ENCODE assay signal across 13 cellular contexts in the genomic region with DNA sequence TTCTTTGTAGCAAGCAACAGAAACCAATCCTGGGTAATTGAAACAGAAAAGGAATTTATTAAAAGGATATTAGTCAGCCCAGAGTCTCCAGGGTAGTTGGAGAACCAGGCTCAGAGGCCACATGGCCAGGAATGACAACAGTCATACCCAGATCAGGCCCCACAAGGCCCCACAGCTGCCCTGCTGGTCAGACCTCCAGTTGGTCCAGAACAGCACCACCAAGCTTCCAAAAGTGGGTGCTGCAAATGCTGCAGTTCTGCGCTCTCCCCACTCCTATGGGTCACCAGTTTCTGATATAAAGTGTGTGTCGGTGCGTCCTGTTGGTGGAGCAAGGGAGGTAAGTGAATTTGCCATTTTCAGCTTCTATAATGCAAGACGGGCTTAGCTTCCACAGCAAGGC. TPM values are rescaled to one million over a fixed set of nuclear protein-coding genes. Genes with fewer than 3 reads are reported as not detected.
DNase-seq lines count a peak whose midpoint lies in the region; ATAC-seq and TF ChIP-seq lines count a peak whose summit lies in the region.
"Had no signal": no experiment of that assay in that cellular context is flagged by ENCODE, and none has a peak within 500 bp of the region (broad histone marks: within the 10 kb centered on the region; RNA-seq: fewer than 3 reads in every experiment).

No MANE protein-coding gene starts in this region.

- H3K27ac ChIP-seq in OCI-LY3 (ENCODE audit: low read length), result no peak overlapping the region
- no peak overlapping the region for H3K27ac ChIP-seq in smooth muscle cell (ENCODE audit: low read depth)
- H3K27ac ChIP-seq: epithelial cell of prostate had no signal

- TF ChIP-seq CTCF in OCI-LY3 (IDR thresholded peaks at IDR 0.05; ENCODE audit: low read depth, low read length), result peak; percentile 23; the same call in 1 of the 2 replicates
- peak; percentile 16 for TF ChIP-seq CTCF in smooth muscle cell (IDR thresholded peaks at IDR 0.05; ENCODE audit: borderline replicate concordance, insufficient read depth, poor library complexity, severe bottlenecking)

- H3K4me3 ChIP-seq in OCI-LY3 (ENCODE audit: low read length) (no peak overlapping the region), smooth muscle cell (no peak overlapping the region)

- no peak for ATAC-seq in GM21447 (IDR thresholded peaks at IDR 0.05; ENCODE audit: unreplicated experiment)

- H3K9me3 ChIP-seq in OCI-LY3 (ENCODE audit: insufficient read depth, low read length), result no peaks in the 10 kb centered on the region
- no peaks in the 10 kb centered on the region for H3K9me3 ChIP-seq in smooth muscle cell (replicated peaks; ENCODE audit: low read depth)

- no peak overlapping the region for H3K9ac ChIP-seq in OCI-LY3 (ENCODE audit: low read length)
- H3K9ac ChIP-seq in smooth muscle cell (ENCODE audit: low read depth), result no peak overlapping the region

- H3K36me3 ChIP-seq in OCI-LY3 (replicated peaks; ENCODE audit: low read depth, low read length) (no peaks in the 10 kb centered on the region), smooth muscle cell (ENCODE audit: low read depth) (no peaks in the 10 kb centered on the region)

- H4K20me1 ChIP-seq in OCI-LY3 (ENCODE audit: insufficient read depth, low read length) (no peaks in the 10 kb centered on the region), smooth muscle cell (ENCODE audit: low read depth) (no peaks in the 10 kb centered on the region)

- WGBS in smooth muscle cell (ENCODE audit: low lambda C conversion rate), result 88% methylated on average over 4 of the region's 4 CpGs

- H3K27me3 ChIP-seq in OCI-LY3 (ENCODE audit: low read depth, low read length) (no peaks in the 10 kb centered on the region), smooth muscle cell (ENCODE audit: low read depth) (no peaks in the 10 kb centered on the region)

- H3K79me2 ChIP-seq in OCI-LY3 (ENCODE audit: low read length), result no peaks in the 10 kb centered on the region
- H3K79me2 ChIP-seq in smooth muscle cell (ENCODE audit: low read depth), result peaks cover 7% of the 10 kb centered on the region

- no peak overlapping the region for H3K4me2 ChIP-seq in OCI-LY3 (ENCODE audit: low read length)
- no peak overlapping the region for H3K4me2 ChIP-seq in smooth muscle cell

- H3K4me1 ChIP-seq in OCI-LY3 (ENCODE audit: low read length) (no peaks in the 10 kb centered on the region), smooth muscle cell (ENCODE audit: low read depth) (peaks cover 22% of the 10 kb centered on the region)

- peak; percentile 24 for DNase-seq in DMS53 (lab: John Stamatoyannopoulos, UW)
- DNase-seq in DMS53 treated with DMSO at 0.1 percent for 48 hours (lab: John Stamatoyannopoulos, UW; ENCODE audit: unreplicated experiment), result no peak
- DNase-seq in fibroblast of gingiva (ENCODE audit: low read depth), result peak; percentile 18
- no peak for DNase-seq in smooth muscle cell (lab: John Stamatoyannopoulos, UW; ENCODE audit: unreplicated experiment)
- no peak for DNase-seq in NCI-H2171 treated with DMSO at 0.1 percent for 48 hours (lab: John Stamatoyannopoulos, UW)
- DNase-seq in middle frontal gyrus (ENCODE audit: extremely low spot score, low spot score), result no peak
- DNase-seq: activated naive CD8-positive, alpha-beta T cell treated with anti-CD3 and anti-CD28 coated beads for 36 hours; NCI-H2107; SIG-M5; small intestine had no signal

- H3F3A ChIP-seq in smooth muscle cell (ENCODE audit: low read depth), result peaks cover 7% of the 10 kb centered on the region

- H2AFZ ChIP-seq in OCI-LY3 (ENCODE audit: low read depth, low read length) (no peak overlapping the region), smooth muscle cell (ENCODE audit: low read depth) (no peak overlapping the region)

RNA-seq across cellular contexts. Expression of gene KLHL29, which starts 29.9 kb away (rescaled TPM):
- 3.1 and 3.4 TPM in 2 replicates for total RNA-seq in smooth muscle cell
- polyA plus RNA-seq in smooth muscle cell, result 5.0 and 6.6 TPM in 2 replicates

Comparison
In these comparisons a context has a peak if more than half of its experiments do, and no peak if none do; other contexts are left out.
1. DNase-seq: peak in DMS53 (single experiment) and fibroblast of gingiva (single experiment); none in DMS53 treated with DMSO at 0.1 percent for 48 hours (single experiment), smooth muscle cell (single experiment), NCI-H2171 treated with DMSO at 0.1 percent for 48 hours (single experiment) and middle frontal gyrus (single experiment).